Comparison of ENCODE assay signal across 18 cellular contexts in genomic region chrX:154991039-154991438, GRCh38. TPM values are rescaled to one million over a fixed set of nuclear protein-coding genes. Genes with fewer than 3 reads are reported as not detected.
DNase-seq lines count a peak whose midpoint lies in the region; ATAC-seq and TF ChIP-seq lines count a peak whose summit lies in the region.
"Had no signal": no experiment of that assay in that cellular context is flagged by ENCODE, and none has a peak within 500 bp of the region (broad histone marks: within the 10 kb centered on the region; RNA-seq: fewer than 3 reads in every experiment).

No MANE protein-coding gene starts in this region.

- no peaks in the 10 kb centered on the region for H3K79me2 ChIP-seq in neural progenitor cell (ENCODE audit: low read depth)

- no peak overlapping the region for H3K27ac Mint-ChIP-seq in activated CD4-positive, alpha-beta T cell treated with anti-CD3 and anti-CD28 coated beads for 36 hours
- H3K27ac Mint-ChIP-seq in neural progenitor cell = no peak overlapping the region
- H3K27ac Mint-ChIP-seq: activated CD4-positive, alpha-beta T cell treated with anti-CD3 and anti-CD28 coated beads, Interleukin-2, amount 10 ng/mL, durations not matched to agents 24 days and 14 days; CD14-positive monocyte; T-helper 17 cell had no signal

- POLR2A ChIA-PET in activated CD4-positive, alpha-beta T cell treated with anti-CD3 and anti-CD28 coated beads for 36 hours (lab: Charles Lee) = interaction anchor here (0.7 kb wide), 1 partner anchor 78 kb away, joined by 3 read pairs; no protein-coding TSS in a partner anchor

- no peaks in the 10 kb centered on the region for H3K4me1 ChIP-seq in neural progenitor cell
- H3K4me1 ChIP-seq: HAP-1, left lung, uterus had no signal

- peak; percentile 76 for ATAC-seq in activated CD4-positive, alpha-beta T cell treated with anti-CD3 and anti-CD28 coated beads for 36 hours
- peak; percentile 45 for ATAC-seq in GM19395 (IDR thresholded peaks at IDR 0.05; ENCODE audit: unreplicated experiment)
- ATAC-seq in HG02973 (IDR thresholded peaks at IDR 0.05; ENCODE audit: unreplicated experiment) = peak; percentile 55
- no peak for ATAC-seq in SK-N-SH treated with all-trans-retinoic acid at 6 μM for 48 hours
- ATAC-seq: left lung, T-helper 17 cell had no signal

- no peak overlapping the region for H2AFZ ChIP-seq in neural progenitor cell (replicated peaks)

- H3K9me3 ChIP-seq in neural progenitor cell (ENCODE audit: low read depth) = no peaks in the 10 kb centered on the region
- H3K9me3 ChIP-seq: HAP-1, left lung, uterus had no signal

- no peaks in the 10 kb centered on the region for H3K36me3 Mint-ChIP-seq in activated CD4-positive, alpha-beta T cell treated with anti-CD3 and anti-CD28 coated beads for 36 hours (ENCODE audit: low read depth)
- no peaks in the 10 kb centered on the region for H3K36me3 Mint-ChIP-seq in neural progenitor cell
- H3K36me3 Mint-ChIP-seq: CD14-positive monocyte had no signal

- no peaks in the 10 kb centered on the region for H3F3A ChIP-seq in neural progenitor cell (ENCODE audit: low read depth)

- H3K27me3 ChIP-seq in neural progenitor cell = no peaks in the 10 kb centered on the region
- H3K27me3 ChIP-seq: left lung, uterus had no signal

- H3K4me3 Mint-ChIP-seq in activated CD4-positive, alpha-beta T cell treated with anti-CD3 and anti-CD28 coated beads for 36 hours = no peak overlapping the region
- H3K4me3 Mint-ChIP-seq in neural progenitor cell = no peak overlapping the region
- H3K4me3 Mint-ChIP-seq: activated CD4-positive, alpha-beta T cell treated with anti-CD3 and anti-CD28 coated beads, Interleukin-2, amount 10 ng/mL, durations not matched to agents 24 days and 14 days; CD14-positive monocyte; T-helper 17 cell had no signal

- H3K9ac ChIP-seq in neural progenitor cell = no peak overlapping the region

- H3K27ac ChIP-seq in neural progenitor cell = no peak overlapping the region
- H3K27ac ChIP-seq: left lung, uterus had no signal

- intact Hi-C loops in activated CD4-positive, alpha-beta T cell treated with anti-CD3 and anti-CD28 coated beads for 36 hours (cut with DNase I, micrococcal nuclease) = loop anchor here in 1 of 2 experiments (1.0 kb wide), 1 partner anchor 35 kb away; the partner anchor contains the start of gene FUNDC2

- H3K4me2 ChIP-seq in neural progenitor cell = no peak overlapping the region

- peaks cover 4% of the 10 kb centered on the region for H3K27me3 Mint-ChIP-seq in activated CD4-positive, alpha-beta T cell treated with anti-CD3 and anti-CD28 coated beads for 36 hours
- peaks cover 3% of the 10 kb centered on the region for H3K27me3 Mint-ChIP-seq in neural progenitor cell (ENCODE audit: insufficient read depth, low read depth)
- H3K27me3 Mint-ChIP-seq: T-helper 17 cell had no signal

- no peaks in the 10 kb centered on the region for H4K20me1 ChIP-seq in neural progenitor cell (ENCODE audit: low read depth)

- DNase-seq in activated CD4-positive, alpha-beta T cell treated with anti-CD3 and anti-CD28 coated beads for 36 hours = peak; percentile 44
- DNase-seq in activated CD4-positive, alpha-beta T cell treated with anti-CD3 and anti-CD28 coated beads for 1 hour = no peak
- peak; percentile 8 for DNase-seq in stimulated activated CD4-positive, alpha-beta T cell treated with anti-CD3 and anti-CD28 coated beads, Interleukin-1b, Interleukin-23, amount 100 ng/mL, for 48 hours
- DNase-seq in neural progenitor cell (ENCODE audit: low spot score) = no peak
- no peak for DNase-seq in LoVo (ENCODE audit: low spot score)
- DNase-seq: 8988T; activated CD4-positive, alpha-beta T cell treated with anti-CD3 and anti-CD28 coated beads, Interleukin-2, amount 10 ng/mL, durations not matched to agents 24 days and 14 days; activated gamma-delta T cell; DMS79; effector CD4-positive, alpha-beta T cell; left lung; T-helper 17 cell; uterus had no signal

- CTCF ChIA-PET in activated CD4-positive, alpha-beta T cell treated with anti-CD3 and anti-CD28 coated beads for 36 hours (lab: Charles Lee) = interaction anchor here (2.3 kb wide), 1 partner anchor 66 kb away, joined by 8 read pairs; no protein-coding TSS in a partner anchor

- H3K4me1 Mint-ChIP-seq in activated CD4-positive, alpha-beta T cell treated with anti-CD3 and anti-CD28 coated beads for 36 hours = peaks cover 20% of the 10 kb centered on the region
- no peaks in the 10 kb centered on the region for H3K4me1 Mint-ChIP-seq in neural progenitor cell
- H3K4me1 Mint-ChIP-seq: CD14-positive monocyte, T-helper 17 cell had no signal

- no peaks in the 10 kb centered on the region for H3K9me3 Mint-ChIP-seq in activated CD4-positive, alpha-beta T cell treated with anti-CD3 and anti-CD28 coated beads for 36 hours (ENCODE audit: low read depth)
- no peaks in the 10 kb centered on the region for H3K9me3 Mint-ChIP-seq in neural progenitor cell
- H3K9me3 Mint-ChIP-seq: activated CD4-positive, alpha-beta T cell treated with anti-CD3 and anti-CD28 coated beads, Interleukin-2, amount 10 ng/mL, durations not matched to agents 24 days and 14 days; CD14-positive monocyte had no signal

- no peak overlapping the region for H3K4me3 ChIP-seq in neural progenitor cell
- H3K4me3 ChIP-seq: HAP-1, left lung, uterus had no signal

- H3K36me3 ChIP-seq in neural progenitor cell = no peaks in the 10 kb centered on the region
- H3K36me3 ChIP-seq: HAP-1, left lung, uterus had no signal

- TF ChIP-seq CTCF in neural progenitor cell (IDR thresholded peaks at IDR 0.05) = no peak

TF ChIP-seq in SK-N-SH treated with all-trans-retinoic acid at 6 μM for 48 hours, 23 proteins besides CTCF, POLR2A, EP300 and RAD21 (continues in another document):
- TF ChIP-seq ZFP30 (CRISPR knock-in tag; IDR thresholded peaks at IDR 0.05) (no peak), TSHZ2 (CRISPR knock-in tag; IDR thresholded peaks at IDR 0.05) (no peak), CSDC2 (CRISPR knock-in tag; IDR thresholded peaks at IDR 0.05) (no peak), GLIS3 (CRISPR knock-in tag; IDR thresholded peaks at IDR 0.05) (no peak), ZNF70 (CRISPR knock-in tag; IDR thresholded peaks at IDR 0.05) (no peak), ISL1 (CRISPR knock-in tag; IDR thresholded peaks at IDR 0.05) (no peak), ZNF8 (CRISPR knock-in tag; IDR thresholded peaks at IDR 0.05) (no peak), ZNF565 (CRISPR knock-in tag; conservative IDR thresholded peaks at IDR 0.05; ENCODE audit: low read depth) (no peak), TOX (CRISPR knock-in tag; IDR thresholded peaks at IDR 0.05; ENCODE audit: borderline replicate concordance) (no peak), CREB5 (CRISPR knock-in tag; IDR thresholded peaks at IDR 0.05; ENCODE audit: low read depth) (no peak), ZFP3 (CRISPR knock-in tag; IDR thresholded peaks at IDR 0.05) (no peak), RARB (CRISPR knock-in tag; IDR thresholded peaks at IDR 0.05) (no peak), TCF4 (CRISPR knock-in tag; IDR thresholded peaks at IDR 0.05; ENCODE audit: borderline replicate concordance) (no peak)

RNA-seq across cellular contexts. Expression of gene F8, which starts 31.5 kb away (rescaled TPM):
- total RNA-seq in activated CD4-positive, alpha-beta T cell treated with anti-CD3 and anti-CD28 coated beads for 36 hours = 1 to 10 TPM; 5.4 to 6.3 TPM
- 4.8 and 9.8 TPM in 2 replicates for total RNA-seq in neural progenitor cell (ENCODE audit: low replicate concordance)

RNA-seq across cellular contexts. Expression of gene FUNDC2, which starts 35.6 kb away (rescaled TPM):
- total RNA-seq in activated CD4-positive, alpha-beta T cell treated with anti-CD3 and anti-CD28 coated beads for 36 hours = 10 to 100 TPM; 83.7 to 86.9 TPM
- total RNA-seq in neural progenitor cell (ENCODE audit: low replicate concordance) = 58.8 and 70.9 TPM in 2 replicates

Comparison
In these comparisons a context has a peak if more than half of its experiments do, and no peak if none do; other contexts are left out.
1. DNase-seq: peak in activated CD4-positive, alpha-beta T cell treated with anti-CD3 and anti-CD28 coated beads for 36 hours (single experiment) and stimulated activated CD4-positive, alpha-beta T cell treated with anti-CD3 and anti-CD28 coated beads, Interleukin-1b, Interleukin-23, amount 100 ng/mL, for 48 hours (single experiment); none in activated CD4-positive, alpha-beta T cell treated with anti-CD3 and anti-CD28 coated beads for 1 hour (single experiment), neural progenitor cell (single experiment) and LoVo (single experiment).